ENCODE assay signal across 8 cellular contexts in the genomic region with DNA sequence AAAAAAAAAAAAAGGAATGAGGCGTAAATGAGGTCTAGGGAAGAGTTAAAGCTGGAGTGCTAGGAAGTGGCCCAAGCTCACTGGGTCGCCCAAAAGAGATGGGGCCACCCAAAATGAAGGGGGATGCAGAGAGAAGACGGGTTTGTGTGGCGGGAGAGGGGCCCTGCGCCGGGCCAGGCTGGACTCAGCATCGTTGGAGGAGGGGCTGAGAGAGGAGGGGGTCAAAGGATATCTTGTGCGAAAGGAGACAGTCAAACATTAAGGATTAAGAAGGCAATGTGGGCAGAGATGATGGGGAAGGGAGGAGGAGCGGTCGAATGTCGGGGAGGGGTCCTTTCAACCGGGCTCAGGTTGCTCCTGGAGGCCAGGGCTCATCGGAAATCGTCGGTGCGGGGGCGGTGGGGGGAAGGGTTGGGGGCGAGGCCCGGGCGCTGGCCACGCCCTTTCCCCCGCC. TPM values are rescaled to one million over a fixed set of nuclear protein-coding genes. Genes with fewer than 3 reads are reported as not detected.
A peak's percentile ranks its signal among the peaks of the same experiment; 100 is the strongest.
DNase-seq lines count a peak whose midpoint lies in the region; ATAC-seq and TF ChIP-seq lines count a peak whose summit lies in the region.

No MANE protein-coding gene starts in this region.

- peak overlapping the region; percentile 88 for H3K27ac Mint-ChIP-seq in central memory CD8-positive, alpha-beta T cell (ENCODE audit: low read depth)
- peak overlapping the region; percentile 32 to 95 (median 86) for H3K27ac Mint-ChIP-seq in naive B cell

- peak overlapping the region; percentile 93 for H3K27ac ChIP-seq in HUES48 (ENCODE audit: low read depth, low read length)

- no peaks in the 10 kb centered on the region for H3K27me3 Mint-ChIP-seq in central memory CD8-positive, alpha-beta T cell
- H3K27me3 Mint-ChIP-seq in naive B cell = no peaks in the 10 kb centered on the region

- peaks cover 7% of the 10 kb centered on the region for H3K4me1 ChIP-seq in HUES48 (ENCODE audit: control insufficient read depth, insufficient read depth, low read length)

- H3K9me3 ChIP-seq in HUES48 (ENCODE audit: control insufficient read depth, insufficient read depth, low read length) = no peaks in the 10 kb centered on the region

- peak overlapping the region; percentile 62 for H3K4me3 ChIP-seq in AG10803 (ENCODE audit: low read length)
- peak overlapping the region; percentile 72 for H3K4me3 ChIP-seq in HUES48 (ENCODE audit: low read depth, low read length)

- TF ChIP-seq CTCF in AG10803 (conservative IDR thresholded peaks at IDR 0.05; ENCODE audit: low read length) = no peak

- H3K9ac ChIP-seq in HUES48 (ENCODE audit: low read depth, low read length) = peak overlapping the region; percentile 75

- no peak for ATAC-seq in central memory CD8-positive, alpha-beta T cell (replicated peaks; ENCODE audit: extremely low read depth, poor library complexity, severe bottlenecking)
- ATAC-seq in naive B cell (ENCODE audit: low read depth in 2 of 2) = no peak
- ATAC-seq in sciatic nerve = no peak
- ATAC-seq in GM18868 (IDR thresholded peaks at IDR 0.05; ENCODE audit: unreplicated experiment) = no peak

- peak overlapping the region; percentile 70 for H3K4me3 Mint-ChIP-seq in central memory CD8-positive, alpha-beta T cell
- H3K4me3 Mint-ChIP-seq in naive B cell = peak overlapping the region; percentile 78 to 92 (median 88)

- intact Hi-C loops in sciatic nerve (cut with DNase I) = loop anchor here (10.0 kb wide), 1 partner anchor 54 kb away; a partner anchor contains a TSS

- H3K27me3 ChIP-seq in HUES48 (ENCODE audit: control insufficient read depth, insufficient read depth, low read length) = no peaks in the 10 kb centered on the region

- H3K36me3 Mint-ChIP-seq in central memory CD8-positive, alpha-beta T cell (ENCODE audit: insufficient read depth) = peaks cover 11% of the 10 kb centered on the region
- no peaks in the 10 kb centered on the region for H3K36me3 Mint-ChIP-seq in naive B cell

- DNase-seq in AG10803 (ENCODE audit: low read depth) = no peak
- no peak for DNase-seq in central memory CD8-positive, alpha-beta T cell (ENCODE audit: low spot score in 2 of 2)
- no peak for DNase-seq in naive B cell
- no peak for DNase-seq in DMS53 treated with DMSO at 0.1 percent for 48 hours (lab: John Stamatoyannopoulos, UW; ENCODE audit: unreplicated experiment)
- no peak for DNase-seq in sciatic nerve (ENCODE audit: low spot score)
- DNase-seq in OCI-M2 (lab: John Stamatoyannopoulos, UW; ENCODE audit: unreplicated experiment) = no peak

- no peaks in the 10 kb centered on the region for H3K9me3 Mint-ChIP-seq in central memory CD8-positive, alpha-beta T cell
- no peaks in the 10 kb centered on the region for H3K9me3 Mint-ChIP-seq in naive B cell

- H3K4me1 Mint-ChIP-seq in central memory CD8-positive, alpha-beta T cell = peaks cover 14% of the 10 kb centered on the region
- H3K4me1 Mint-ChIP-seq in naive B cell = peaks cover 31 to 50% (median 44%) of the 10 kb centered on the region in 3 donors

- H3K36me3 ChIP-seq in HUES48 (ENCODE audit: control insufficient read depth, insufficient read depth, low read length) = peaks cover 4% of the 10 kb centered on the region; the same call in 1 of the 2 replicates

RNA-seq across cellular contexts. Expression of a gene that starts 0.8 kb away (rescaled TPM):
- polyA plus RNA-seq in naive B cell (ENCODE audit: low read depth in 6 of 6) = under 1 TPM; 0.37 to 0.75 (median 0.63) TPM
- 33.3 TPM for total RNA-seq in sciatic nerve

RNA-seq across cellular contexts. Expression of a gene that starts 22.3 kb away (rescaled TPM):
- 1 to 10 TPM; 1.5 to 5.3 (median 1.9) TPM for polyA plus RNA-seq in naive B cell (ENCODE audit: low read depth in 6 of 6)
- total RNA-seq in sciatic nerve = 2.7 TPM

RNA-seq across cellular contexts. Expression of a gene that starts 34.5 kb away (rescaled TPM):
- 10 to 100 TPM; 17.4 to 25.8 (median 22.3) TPM for polyA plus RNA-seq in naive B cell (ENCODE audit: low read depth in 6 of 6)
- 20.0 TPM for total RNA-seq in sciatic nerve

RNA-seq across cellular contexts. Expression of a gene that starts 57.9 kb away (rescaled TPM):
- 10 to 100 TPM in 2 of 6 donors, 1 to 10 TPM in 4; 3.7 to 18.5 (median 7.4) TPM for polyA plus RNA-seq in naive B cell (ENCODE audit: low read depth in 6 of 6)
- 33.1 TPM for total RNA-seq in sciatic nerve

RNA-seq across cellular contexts. Expression of a gene that starts 58.1 kb away (rescaled TPM):
- polyA plus RNA-seq in naive B cell (ENCODE audit: low read depth in 6 of 6) = 10 to 100 TPM in 5 of 6 donors, 1 to 10 TPM in 1; 4.3 to 24.0 (median 17.9) TPM
- total RNA-seq in sciatic nerve = 14.4 TPM
